10 cellular contexts compared by ENCODE assay signal in the genomic region with DNA sequence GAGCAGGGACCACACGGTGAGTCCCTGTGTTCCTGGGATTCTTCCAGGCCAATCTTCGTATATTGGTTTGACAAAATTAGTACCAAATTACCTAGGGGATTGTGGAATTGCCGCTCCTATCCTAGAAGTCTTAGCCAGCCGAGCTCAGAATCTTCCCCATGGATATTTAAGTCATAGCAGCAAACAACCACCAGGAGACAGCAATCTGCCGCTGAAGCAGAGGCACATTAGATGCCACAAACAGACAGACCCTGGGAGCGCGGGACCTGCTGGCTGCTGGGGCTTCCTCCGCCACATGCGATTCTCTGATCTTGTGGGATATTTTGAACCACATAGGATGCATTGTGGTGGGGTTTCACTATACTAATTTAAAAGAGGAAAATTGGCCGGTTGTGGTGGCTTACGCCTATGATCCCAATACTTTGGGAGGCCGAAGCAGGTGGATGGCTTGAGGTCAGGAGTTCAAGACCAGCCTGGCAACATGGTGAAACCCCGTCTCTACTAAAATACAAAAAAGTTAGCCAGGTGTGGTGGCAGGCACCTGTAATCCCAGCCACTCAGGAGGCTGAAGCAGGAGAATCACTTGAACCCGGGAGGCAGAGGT. TPM values are rescaled to one million over a fixed set of nuclear protein-coding genes. Genes with fewer than 3 reads are reported as not detected.
A peak's percentile ranks its signal among the peaks of the same experiment; 100 is the strongest.
DNase-seq lines count a peak whose midpoint lies in the region; ATAC-seq and TF ChIP-seq lines count a peak whose summit lies in the region.
"Had no signal": no experiment of that assay in that cellular context is flagged by ENCODE, and none has a peak within 500 bp of the region (broad histone marks: within the 10 kb centered on the region; RNA-seq: fewer than 3 reads in every experiment).

No MANE protein-coding gene starts in this region.

- no peaks in the 10 kb centered on the region for H3K36me3 Mint-ChIP-seq in naive thymus-derived CD4-positive, alpha-beta T cell
- H3K36me3 Mint-ChIP-seq: IgD-negative memory B cell had no signal

- POLR2A ChIA-PET in naive thymus-derived CD4-positive, alpha-beta T cell (lab: Charles Lee), result no interaction called here

- TF ChIP-seq CTCF in right atrium auricular region (IDR thresholded peaks at IDR 0.05) (peak in 1 of 2 donors; percentile 55), fibroblast of the aortic adventitia (IDR thresholded peaks at IDR 0.05; ENCODE audit: insufficient read depth, low read length) (peak; percentile 64)

- H3K27ac ChIP-seq in right atrium auricular region, result no peak overlapping the region
- no peak overlapping the region for H3K27ac ChIP-seq in naive thymus-derived CD4-positive, alpha-beta T cell (ENCODE audit: low read depth, low read length)

- H3K4me3 Mint-ChIP-seq in naive thymus-derived CD4-positive, alpha-beta T cell, result no peak overlapping the region
- H3K4me3 Mint-ChIP-seq: IgD-negative memory B cell had no signal

- H3K4me1 ChIP-seq in right atrium auricular region, result no peaks in the 10 kb centered on the region
- no peaks in the 10 kb centered on the region for H3K4me1 ChIP-seq in naive thymus-derived CD4-positive, alpha-beta T cell (ENCODE audit: control insufficient read depth in 2 of 2, insufficient read depth in 2 of 2, low read length in 2 of 2)

- CTCF ChIA-PET in naive thymus-derived CD4-positive, alpha-beta T cell (lab: Charles Lee), result interaction anchor here (0.7 to 1.7 kb wide), 3 partner anchors 8 to 67 kb away, joined by 3 to 6 read pairs (median 4); no protein-coding TSS in a partner anchor

- peaks cover 0 to 2% (median 0%) of the 10 kb centered on the region in 7 donors for H3K4me1 Mint-ChIP-seq in naive thymus-derived CD4-positive, alpha-beta T cell
- H3K4me1 Mint-ChIP-seq: IgD-negative memory B cell had no signal

- no peak overlapping the region for H3K27ac Mint-ChIP-seq in naive thymus-derived CD4-positive, alpha-beta T cell
- H3K27ac Mint-ChIP-seq: IgD-negative memory B cell had no signal

- DNase-seq in cardiac septum (ENCODE audit: low spot score) (peak; percentile 36), right atrium auricular region (ENCODE audit: low spot score) (no peak), RKO (ENCODE audit: low spot score) (peak; percentile 48), fibroblast of the aortic adventitia (ENCODE audit: low read depth) (peak; percentile 25)
- no peak for DNase-seq in stimulated activated naive CD8-positive, alpha-beta T cell treated with anti-CD3 and anti-CD28 coated beads, Interleukin-15, Interleukin-2, amounts not matched to agents 100 U/mL and 50 U/mL, for 24 hours
- DNase-seq in naive thymus-derived CD4-positive, alpha-beta T cell, result no peak
- DNase-seq: activated naive CD4-positive, alpha-beta T cell treated with Interleukin-2 at 50 U/mL for 16 hours had no signal

- H3K36me3 ChIP-seq in right atrium auricular region, result no peaks in the 10 kb centered on the region
- no peaks in the 10 kb centered on the region for H3K36me3 ChIP-seq in naive thymus-derived CD4-positive, alpha-beta T cell (ENCODE audit: control insufficient read depth in 2 of 3, insufficient read depth in 3 of 3, low read length in 3 of 3)

- peaks cover 0 to 2% (median 0%) of the 10 kb centered on the region in 11 donors for H3K9me3 Mint-ChIP-seq in naive thymus-derived CD4-positive, alpha-beta T cell

- H3K9me3 ChIP-seq in right atrium auricular region, result peaks cover 0 to 7% of the 10 kb centered on the region in 2 donors
- H3K9me3 ChIP-seq in naive thymus-derived CD4-positive, alpha-beta T cell (ENCODE audit: control insufficient read depth in 2 of 3, low read length in 3 of 3), result no peaks in the 10 kb centered on the region

- H3K4me3 ChIP-seq in right atrium auricular region (no peak overlapping the region), fibroblast of the aortic adventitia (ENCODE audit: low read depth, low read length) (no peak overlapping the region)
- H3K4me3 ChIP-seq in naive thymus-derived CD4-positive, alpha-beta T cell (ENCODE audit: low read length), result no peak overlapping the region

- H3K27me3 Mint-ChIP-seq in naive thymus-derived CD4-positive, alpha-beta T cell, result peaks cover 1 to 45% (median 6%) of the 10 kb centered on the region in 5 donors

- peaks cover 0 to 6% of the 10 kb centered on the region in 2 donors for H3K27me3 ChIP-seq in right atrium auricular region
- H3K27me3 ChIP-seq in naive thymus-derived CD4-positive, alpha-beta T cell (ENCODE audit: control insufficient read depth in 2 of 2, insufficient read depth in 2 of 2, low read length in 2 of 2), result peaks cover 0 to 5% of the 10 kb centered on the region in 2 donors

- intact Hi-C loops in cardiac septum (cut with DNase I), result no loop called here
- intact Hi-C loops in naive thymus-derived CD4-positive, alpha-beta T cell (cut with micrococcal nuclease), result no loop called here

- ATAC-seq in HG02798 (IDR thresholded peaks at IDR 0.05; ENCODE audit: poor library complexity, unreplicated experiment) (no peak), HG03095 (IDR thresholded peaks at IDR 0.05; ENCODE audit: unreplicated experiment) (no peak)
- ATAC-seq in stimulated activated naive CD8-positive, alpha-beta T cell treated with anti-CD3 and anti-CD28 coated beads, Interleukin-15, Interleukin-2, amounts not matched to agents 100 U/mL and 50 U/mL, for 24 hours, result no peak
- no peak for ATAC-seq in naive thymus-derived CD4-positive, alpha-beta T cell

RNA-seq across cellular contexts. Expression of a gene that starts 31.7 kb away (rescaled TPM):
- total RNA-seq in cardiac septum (38.9 TPM), right atrium auricular region (10 to 100 TPM; 11.8 to 15.1 TPM), fibroblast of the aortic adventitia (ENCODE audit: low replicate concordance) (8.1 and 11.1 TPM in 2 replicates)
- 10 to 100 TPM; 17.8 to 31.4 (median 28.2) TPM for total RNA-seq in naive thymus-derived CD4-positive, alpha-beta T cell
- polyA plus RNA-seq in naive thymus-derived CD4-positive, alpha-beta T cell, result 1 to 10 TPM; 6.9 to 7.9 TPM

Comparison
In these comparisons a context has a peak if more than half of its experiments do, and no peak if none do; other contexts are left out.
1. DNase-seq: peak in cardiac septum (single experiment), RKO (single experiment) and fibroblast of the aortic adventitia (single experiment); none in right atrium auricular region (single experiment), stimulated activated naive CD8-positive, alpha-beta T cell treated with anti-CD3 and anti-CD28 coated beads, Interleukin-15, Interleukin-2, amounts not matched to agents 100 U/mL and 50 U/mL, for 24 hours (single experiment) and naive thymus-derived CD4-positive, alpha-beta T cell (0 of 9).